ENCODE assay signal across 17 cellular contexts in the genomic region with DNA sequence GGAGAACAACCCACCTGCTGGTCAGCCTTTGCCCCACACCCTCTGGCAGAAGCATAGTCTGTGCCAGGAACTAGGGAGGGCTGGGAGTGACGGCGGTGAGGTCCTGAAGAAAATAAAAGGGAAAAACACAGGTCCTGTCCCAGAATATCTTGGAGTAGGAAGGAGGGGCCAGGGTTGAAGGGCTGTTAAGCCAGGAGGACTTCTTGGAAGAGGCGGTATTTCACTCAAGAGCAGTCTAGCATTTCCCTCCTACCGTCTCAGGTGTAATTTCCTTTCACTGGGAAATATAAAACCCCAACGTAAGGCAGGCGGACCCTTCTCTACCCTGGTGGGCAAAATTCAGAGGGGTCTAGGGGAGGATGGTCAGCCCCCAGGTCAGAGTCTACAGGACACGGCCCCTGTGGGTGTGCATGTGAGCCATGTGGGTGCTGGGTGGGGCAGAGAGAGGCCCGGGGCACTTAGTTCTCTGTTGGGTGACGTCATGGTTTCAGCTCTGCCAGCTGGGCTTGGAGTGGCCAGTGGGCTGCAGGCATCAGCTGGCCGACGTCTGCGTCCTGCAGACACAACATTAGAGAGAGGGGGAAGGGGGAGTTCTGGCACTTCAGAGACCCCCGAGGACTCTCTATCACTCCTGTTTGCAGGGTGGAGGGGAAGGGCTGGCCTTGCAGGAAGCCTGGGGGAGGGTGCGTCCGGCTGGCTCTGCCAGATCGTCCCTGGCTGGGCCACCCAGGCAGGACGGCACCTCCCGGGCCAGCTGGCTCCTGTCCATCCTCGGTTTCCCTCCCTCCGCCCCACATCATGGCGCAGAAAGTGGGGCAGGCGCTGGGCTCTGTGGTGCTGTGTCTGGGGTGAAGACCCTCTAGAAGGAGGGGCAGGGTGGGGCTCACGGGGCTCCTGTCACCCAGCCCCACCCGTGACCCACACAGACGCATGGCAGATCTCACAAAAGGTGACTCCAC.
A peak's percentile ranks its signal among the peaks of the same experiment; 100 is the strongest.
DNase-seq lines count a peak whose midpoint lies in the region; ATAC-seq and TF ChIP-seq lines count a peak whose summit lies in the region.
"Had no signal": no experiment of that assay in that cellular context is flagged by ENCODE, and none has a peak within 500 bp of the region (broad histone marks: within the 10 kb centered on the region; RNA-seq: fewer than 3 reads in every experiment).

No MANE protein-coding gene starts in this region.

- H3K4me1 ChIP-seq in thoracic aorta (ENCODE audit: control insufficient read depth in 1 of 2, low read depth in 2 of 2): peaks cover 0 to 18% of the 10 kb centered on the region in 2 donors
- H3K4me1 ChIP-seq: Caco-2, HAP-1 had no signal

- DNase-seq in Daoy (ENCODE audit: low read depth): peak; percentile 32
- peak; percentile 26 for DNase-seq in MG63
- DNase-seq in left colon: no peak
- DNase-seq in thoracic aorta (ENCODE audit: low spot score): peak; percentile 28
- DNase-seq in activated CD4-positive, alpha-beta T cell treated with anti-CD3 and anti-CD28 coated beads for 48 hours: no peak
- DNase-seq in HK-2 (ENCODE audit: unreplicated experiment): no peak
- DNase-seq: Caco-2; CD4-positive, CD25-positive, alpha-beta regulatory T cell; MM.1S; NCI-H1092 treated with DMSO at 0.1 percent for 48 hours; NCI-H1694; NCI-H226; NCI-H524 treated with DMSO at 0.1 percent for 48 hours had no signal

- H3K9me3 ChIP-seq in MG63: peaks cover 3% of the 10 kb centered on the region
- peaks cover 13% of the 10 kb centered on the region for H3K9me3 ChIP-seq in thoracic aorta
- H3K9me3 ChIP-seq: Caco-2, HAP-1 had no signal

- ATAC-seq in left colon: peak; percentile 37
- peak; percentile 39 for ATAC-seq in thoracic aorta (ENCODE audit: insufficient number of reproducible peaks, low FRiP score, low read depth)
- no peak for ATAC-seq in GM21360 (IDR thresholded peaks at IDR 0.05; ENCODE audit: unreplicated experiment)
- ATAC-seq: SK-N-SH treated with all-trans-retinoic acid at 6 μM for 48 hours had no signal

- no peaks in the 10 kb centered on the region for H3K36me3 ChIP-seq in MG63
- H3K36me3 ChIP-seq in thoracic aorta: no peaks in the 10 kb centered on the region
- H3K36me3 ChIP-seq: HAP-1 had no signal

- intact Hi-C loops in left colon (cut with DNase I, micrococcal nuclease): no loop called here

- TF ChIP-seq CTCF in thoracic aorta (IDR thresholded peaks at IDR 0.05): no peak

- peak overlapping the region in 1 of 2 donors; percentile 54 for H3K27ac ChIP-seq in thoracic aorta
- H3K27ac ChIP-seq: KMS-11 had no signal

- H3K27me3 ChIP-seq in MG63 (no peaks in the 10 kb centered on the region), thoracic aorta (replicated peaks; ENCODE audit: insufficient read depth) (no peaks in the 10 kb centered on the region)

- H3K4me3 ChIP-seq in MG63: no peak overlapping the region
- H3K4me3 ChIP-seq in thoracic aorta: peak overlapping the region; percentile 70
- H3K4me3 ChIP-seq: HAP-1 had no signal

Comparison
In these comparisons a context has a peak if more than half of its experiments do, and no peak if none do; other contexts are left out.
1. DNase-seq: peak in Daoy (single experiment), MG63 (single experiment) and thoracic aorta (single experiment); none in left colon (0 of 2), activated CD4-positive, alpha-beta T cell treated with anti-CD3 and anti-CD28 coated beads for 48 hours (single experiment) and HK-2 (single experiment).